Comparison of ENCODE assay signal across 7 cellular contexts in genomic region chr16:50741808-50742520, GRCh38. TPM values are rescaled to one million over a fixed set of nuclear protein-coding genes. Genes with fewer than 3 reads are reported as not detected.
DNase-seq lines count a peak whose midpoint lies in the region; ATAC-seq and TF ChIP-seq lines count a peak whose summit lies in the region.

Gene CYLD (plus strand): TSS chr16:50742086. CDS start chr16:50749699, 7,613 bp downstream.

- under 1% methylated on average over 15 of the region's 85 CpGs for WGBS in hepatocyte (ENCODE audit: low lambda C conversion rate, missing lambda C conversion rate)

- H4K20me1 ChIP-seq in hepatocyte (ENCODE audit: insufficient read depth, poor library complexity, severe bottlenecking) = no peaks in the 10 kb centered on the region

- H3K4me1 ChIP-seq in hepatocyte (ENCODE audit: insufficient read depth) = no peaks in the 10 kb centered on the region

- peak within 1 kb of the TSS; percentile 72 for H2AFZ ChIP-seq in hepatocyte

- no peak for TF ChIP-seq CTCF in hepatocyte (IDR thresholded peaks at IDR 0.05; ENCODE audit: poor library complexity)

- no peaks in the 10 kb centered on the region for H3K9me3 ChIP-seq in hepatocyte (ENCODE audit: low read depth)

- H3K36me3 ChIP-seq in hepatocyte (replicated peaks; ENCODE audit: insufficient read depth, low read depth) = no peaks in the 10 kb centered on the region

- H3K79me2 ChIP-seq in hepatocyte = no peaks in the 10 kb centered on the region

- peak; percentile 95 to 98 for DNase-seq in NCI-H2081 (lab: John Stamatoyannopoulos, UW)
- peak; percentile 95 for DNase-seq in T1000 (lab: John Stamatoyannopoulos, UW)
- peak; percentile 100 for DNase-seq in astrocyte of the hippocampus (ENCODE audit: low read depth, low spot score)
- peak; percentile 100 for DNase-seq in hepatocyte (ENCODE audit: low spot score)
- peak; percentile 96 for DNase-seq in renal cortical epithelial cell (ENCODE audit: low read depth)

- H3K4me2 ChIP-seq in hepatocyte = peak within 1 kb of the TSS; percentile 89

- peak within 1 kb of the TSS; percentile 55 for H3K27ac ChIP-seq in hepatocyte

- no peaks in the 10 kb centered on the region for H3K9me2 ChIP-seq in hepatocyte (replicated peaks; ENCODE audit: insufficient read depth)

- ATAC-seq in GM18508 (IDR thresholded peaks at IDR 0.05; ENCODE audit: insufficient read depth, unreplicated experiment) (peak; percentile 78), HG03025 (IDR thresholded peaks at IDR 0.05; ENCODE audit: low FRiP score, unreplicated experiment) (peak; percentile 88)

- H3K4me3 ChIP-seq in hepatocyte = peak within 1 kb of the TSS; percentile 68

- no peaks in the 10 kb centered on the region for H3K27me3 ChIP-seq in hepatocyte

RNA-seq across cellular contexts. Expression of gene CYLD, which starts in this region (rescaled TPM):
- total RNA-seq in hepatocyte (17.8 and 19.0 TPM in 2 replicates), renal cortical epithelial cell (63.1 and 87.3 TPM in 2 replicates)
- 9.2 and 9.9 TPM in 2 replicates for polyA plus RNA-seq in hepatocyte

Comparison
In these comparisons a context has a peak if more than half of its experiments do, and no peak if none do; other contexts are left out.
1. Peak in every context shown above with its lines: DNase-seq, ATAC-seq, H3K4me3 ChIP-seq and H3K27ac ChIP-seq.